13 cellular contexts compared by ENCODE assay signal in genomic region chr10:92102601-92103213, GRCh38.
DNase-seq lines count a peak whose midpoint lies in the region; ATAC-seq and TF ChIP-seq lines count a peak whose summit lies in the region.
"Had no signal": no experiment of that assay in that cellular context is flagged by ENCODE, and none has a peak within 500 bp of the region (broad histone marks: within the 10 kb centered on the region; RNA-seq: fewer than 3 reads in every experiment).

No MANE protein-coding gene starts in this region.

- no peak for TF ChIP-seq POLR2A in right lobe of liver (IDR thresholded peaks at IDR 0.05)

- no peak overlapping the region for H3K4me2 ChIP-seq in neural progenitor cell

- intact Hi-C loops in left ventricle myocardium inferior (cut with micrococcal nuclease) = no loop called here
- intact Hi-C loops in cardiac septum (cut with DNase I) = no loop called here
- intact Hi-C loops in Panc1 (cut with micrococcal nuclease; ENCODE audit: unreplicated experiment) = no loop called here
- intact Hi-C loops in right lobe of liver (cut with DNase I) = loop anchor here in 1 of 2 donors (5.0 kb wide), 1 partner anchor 135 kb away; no protein-coding TSS in a partner anchor

- H3K36me3 ChIP-seq in left ventricle myocardium inferior (no peaks in the 10 kb centered on the region), Panc1 (ENCODE audit: control insufficient read depth, insufficient read depth, low read length) (no peaks in the 10 kb centered on the region), right lobe of liver (peaks cover 0 to 10% (median 0%) of the 10 kb centered on the region in 4 donors), neural progenitor cell (no peaks in the 10 kb centered on the region)
- H3K36me3 ChIP-seq: SJCRH30 had no signal

- no peak overlapping the region for H3K9ac ChIP-seq in neural progenitor cell

- no peaks in the 10 kb centered on the region for H3K27me3 ChIP-seq in left ventricle myocardium inferior (ENCODE audit: low read depth)
- H3K27me3 ChIP-seq in Panc1 (ENCODE audit: control insufficient read depth, insufficient read depth, low read length) = no peaks in the 10 kb centered on the region
- no peaks in the 10 kb centered on the region for H3K27me3 ChIP-seq in right lobe of liver
- H3K27me3 ChIP-seq in neural progenitor cell = no peaks in the 10 kb centered on the region
- H3K27me3 ChIP-seq: SJCRH30 had no signal

- no peaks in the 10 kb centered on the region for H3K4me1 Mint-ChIP-seq in neural progenitor cell

- TF ChIP-seq CTCF in left ventricle myocardium inferior (IDR thresholded peaks at IDR 0.05; ENCODE audit: borderline replicate concordance) (no peak), Panc1 (IDR thresholded peaks at IDR 0.05) (no peak), right lobe of liver (IDR thresholded peaks at IDR 0.05) (no peak), neural progenitor cell (IDR thresholded peaks at IDR 0.05) (no peak)

- no peaks in the 10 kb centered on the region for H3K36me3 Mint-ChIP-seq in neural progenitor cell

- no peaks in the 10 kb centered on the region for H3K79me2 ChIP-seq in neural progenitor cell (ENCODE audit: low read depth)

- CTCF ChIA-PET in Panc1 (lab: Charles Lee) = no interaction called here

- H3F3A ChIP-seq in neural progenitor cell (ENCODE audit: low read depth) = no peaks in the 10 kb centered on the region

- WGBS in right lobe of liver (ENCODE audit: insufficient coverage, low coverage, low lambda C conversion rate, missing lambda C conversion rate) = 28% methylated on average over 4 of the region's 4 CpGs

- H3K27ac Mint-ChIP-seq in neural progenitor cell = no peak overlapping the region

- ATAC-seq in Panc1 = 0 out of 2 replicates have a peak, but pooled peaks have one; percentile 26
- ATAC-seq in right lobe of liver = peak; percentile 19 to 57 (median 50)
- no peak for ATAC-seq in HG03378 (IDR thresholded peaks at IDR 0.05; ENCODE audit: unreplicated experiment)
- ATAC-seq in GM18909 (IDR thresholded peaks at IDR 0.05; ENCODE audit: poor library complexity, unreplicated experiment) = no peak

- in situ Hi-C loops in Panc1 (cut with HindIII; ENCODE audit: low pct_unique_long_range_greater_than_20kb, low sequenced_read_pairs) = no loop called here

- H3K4me3 ChIP-seq in left ventricle myocardium inferior (no peak overlapping the region), Panc1 (ENCODE audit: low read depth in 2 of 2, low read length in 2 of 2) (no peak overlapping the region), right lobe of liver (peak overlapping the region in 1 of 3 donors; percentile 12), neural progenitor cell (no peak overlapping the region)
- H3K4me3 ChIP-seq: SJCRH30 had no signal

- no TSS peak for BruUV-seq in Panc1 (replicated peaks; lab: Mats Ljungman, UMichigan)

- peaks cover 45% of the 10 kb centered on the region for H3K4me1 ChIP-seq in left ventricle myocardium inferior
- H3K4me1 ChIP-seq in Panc1 (ENCODE audit: control insufficient read depth, insufficient read depth, low read length) = no peaks in the 10 kb centered on the region
- peaks cover 0 to 72% (median 32%) of the 10 kb centered on the region in 4 donors for H3K4me1 ChIP-seq in right lobe of liver
- no peaks in the 10 kb centered on the region for H3K4me1 ChIP-seq in neural progenitor cell

- no peak overlapping the region for H2AFZ ChIP-seq in neural progenitor cell (replicated peaks)

- H3K9me3 ChIP-seq in left ventricle myocardium inferior (replicated peaks) (no peaks in the 10 kb centered on the region), Panc1 (ENCODE audit: control insufficient read depth, insufficient read depth, low read depth, low read length) (no peaks in the 10 kb centered on the region), right lobe of liver (no peaks in the 10 kb centered on the region), neural progenitor cell (ENCODE audit: low read depth) (no peaks in the 10 kb centered on the region)
- H3K9me3 ChIP-seq: Caco-2, SJCRH30 had no signal

- POLR2A ChIA-PET in Panc1 (lab: Charles Lee) = no interaction called here

- no peaks in the 10 kb centered on the region for H3K27me3 Mint-ChIP-seq in neural progenitor cell (ENCODE audit: insufficient read depth, low read depth)

- H3K9me3 Mint-ChIP-seq in neural progenitor cell = no peaks in the 10 kb centered on the region

- peak overlapping the region; percentile 78 for H3K27ac ChIP-seq in left ventricle myocardium inferior (replicated peaks)
- no peak overlapping the region for H3K27ac ChIP-seq in Panc1 (ENCODE audit: low read length)
- H3K27ac ChIP-seq in right lobe of liver = peak overlapping the region; percentile 2 to 93 (median 85)
- H3K27ac ChIP-seq in neural progenitor cell = no peak overlapping the region

- H3K4me3 Mint-ChIP-seq in neural progenitor cell = no peak overlapping the region

- H4K20me1 ChIP-seq in neural progenitor cell (ENCODE audit: low read depth) = no peaks in the 10 kb centered on the region

- DNase-seq in left ventricle myocardium inferior (no peak), cardiac septum (ENCODE audit: low spot score) (no peak), Panc1 (ENCODE audit: low read depth, low spot score) (no peak), right lobe of liver (no peak), NCI-H510A treated with DMSO at 0.1 percent for 48 hours (lab: John Stamatoyannopoulos, UW) (no peak), neural progenitor cell (ENCODE audit: low spot score) (no peak)
- DNase-seq: Caco-2, NCI-H2171 treated with DMSO at 0.1 percent for 48 hours, NCI-H510A, SJCRH30, SW 1271 had no signal

Comparison
In these comparisons a context has a peak if more than half of its experiments do, and no peak if none do; other contexts are left out.
1. H3K27ac ChIP-seq: peak in left ventricle myocardium inferior (single experiment) and right lobe of liver (3 of 3); none in Panc1 (single experiment) and neural progenitor cell (single experiment).
2. ATAC-seq: peak in Panc1 (single experiment) and right lobe of liver (4 of 4); none in HG03378 (single experiment) and GM18909 (single experiment).